In the genomic region with DNA sequence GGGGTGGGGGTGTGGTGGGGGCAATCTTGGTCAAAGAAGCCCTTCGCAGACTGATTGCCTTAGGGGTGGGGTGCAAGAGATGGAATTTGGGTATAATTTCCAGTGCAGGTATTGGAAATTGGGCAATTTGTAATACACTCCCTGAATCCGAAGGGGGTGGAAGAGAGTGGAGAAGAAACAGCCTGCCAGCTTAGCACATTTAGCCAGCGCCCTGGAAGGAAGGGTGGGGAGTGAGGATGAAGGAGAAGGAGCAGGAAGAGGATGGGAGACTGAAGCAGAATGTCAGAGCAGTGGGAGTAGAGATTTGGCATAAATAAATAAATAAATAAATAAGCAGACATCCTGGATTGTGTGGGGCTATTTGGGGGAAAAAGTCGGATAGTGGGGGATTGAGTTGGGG, we compare ENCODE assay signal across 26 cellular contexts. TPM values are rescaled to one million over a fixed set of nuclear protein-coding genes. Genes with fewer than 3 reads are reported as not detected.
A peak's percentile ranks its signal among the peaks of the same experiment; 100 is the strongest.
DNase-seq lines count a peak whose midpoint lies in the region; ATAC-seq and TF ChIP-seq lines count a peak whose summit lies in the region.
"Had no signal": no experiment of that assay in that cellular context is flagged by ENCODE, and none has a peak within 500 bp of the region (broad histone marks: within the 10 kb centered on the region; RNA-seq: fewer than 3 reads in every experiment).

No MANE protein-coding gene starts in this region.

- H4K20me1 ChIP-seq in SK-N-SH (ENCODE audit: insufficient read depth) = no peaks in the 10 kb centered on the region

- H3K27me3 ChIP-seq in SK-N-SH (ENCODE audit: insufficient read depth) = no peaks in the 10 kb centered on the region
- peaks cover 4% of the 10 kb centered on the region for H3K27me3 ChIP-seq in ectodermal cell (ENCODE audit: control insufficient read depth, insufficient read depth, low read length, poor library complexity, severe bottlenecking)
- peaks cover 26% of the 10 kb centered on the region for H3K27me3 ChIP-seq in iPS-20b (ENCODE audit: insufficient read depth, low read length)
- no peaks in the 10 kb centered on the region for H3K27me3 ChIP-seq in thoracic aorta (replicated peaks; ENCODE audit: insufficient read depth)
- peaks cover 44% of the 10 kb centered on the region for H3K27me3 ChIP-seq in transverse colon
- H3K27me3 ChIP-seq: ascending aorta, SJSA1 had no signal

- CTCF ChIA-PET in SK-N-SH (lab: Yijun Ruan, JAX) = interaction anchor here (0.8 to 3.7 kb wide), 4 partner anchors 69 to 430 kb away, joined by 3 to 15 read pairs (median 8); no protein-coding TSS in a partner anchor

- DNase-seq in SK-N-SH (no peak), thoracic aorta (ENCODE audit: low spot score) (no peak), transverse colon (no peak), pons (ENCODE audit: low spot score) (no peak), Right ventricle myocardium inferior (ENCODE audit: missing footprints) (no peak)
- DNase-seq: activated CD4-positive, alpha-beta T cell treated with anti-CD3 and anti-CD28 coated beads for 36 hours; activated CD8-positive, alpha-beta memory T cell treated with anti-CD3 and anti-CD28 coated beads, Interleukin-2, amount 10 ng/mL, durations not matched to agents 7 days and 5 days; activated naive CD4-positive, alpha-beta T cell treated with anti-CD3 and anti-CD28 coated beads, Interleukin-2, amount 10 ng/mL, durations not matched to agents 7 days and 5 days; activated T-cell treated with anti-CD3 and anti-CD28 coated beads, Interleukin-2, amount 50 U/mL, for 72 hours; AML-193; CD8-positive, alpha-beta memory T cell; central memory CD4-positive, alpha-beta T cell; erythroblast; GDM1; GOT3; kidney glomerular epithelial cell; MV-4-11; T-helper 17 cell had no signal

- peaks cover 9% of the 10 kb centered on the region for H3F3A ChIP-seq in SK-N-SH (replicated peaks; ENCODE audit: insufficient read depth)

- H3K4me1 ChIP-seq in SK-N-SH (ENCODE audit: control insufficient read depth in 1 of 2, insufficient read depth in 2 of 2, low read depth in 1 of 2, low read length in 1 of 2) = peaks cover 10 to 11% of the 10 kb centered on the region in 2 experiments; a peak in 3 of 4 replicates
- H3K4me1 ChIP-seq in ectodermal cell (ENCODE audit: control insufficient read depth, insufficient read depth, low read length) = peaks cover 22% of the 10 kb centered on the region
- H3K4me1 ChIP-seq in iPS-20b (ENCODE audit: insufficient read depth, low read length) = peaks cover 32% of the 10 kb centered on the region
- peaks cover 8 to 15% of the 10 kb centered on the region in 2 donors for H3K4me1 ChIP-seq in thoracic aorta (ENCODE audit: control insufficient read depth in 1 of 2, low read depth in 2 of 2)
- peaks cover 0 to 7% (median 2%) of the 10 kb centered on the region in 4 donors for H3K4me1 ChIP-seq in transverse colon
- H3K4me1 ChIP-seq: SJSA1 had no signal

- peak overlapping the region; percentile 85; the same call in 1 of the 2 replicates for H3K4me2 ChIP-seq in SK-N-SH

- no peak for TF ChIP-seq RAD21 in SK-N-SH (IDR thresholded peaks at IDR 0.05; ENCODE audit: low read length)

- intact Hi-C loops in transverse colon (cut with DNase I; ENCODE audit: low total_unique reads) (no loop called here), Right ventricle myocardium inferior (cut with DNase I) (no loop called here)

- no peak for ATAC-seq in SK-N-SH treated with all-trans-retinoic acid at 6 μM for 48 hours
- ATAC-seq in thoracic aorta (ENCODE audit: insufficient number of reproducible peaks, low FRiP score, low read depth) = no peak
- ATAC-seq in Right ventricle myocardium inferior = no peak
- ATAC-seq: activated CD4-positive, alpha-beta T cell treated with anti-CD3 and anti-CD28 coated beads for 36 hours; activated CD8-positive, alpha-beta memory T cell treated with anti-CD3 and anti-CD28 coated beads, Interleukin-2, amount 10 ng/mL, durations not matched to agents 7 days and 5 days; activated T-cell treated with anti-CD3 and anti-CD28 coated beads, Interleukin-2, amount 50 U/mL, for 72 hours; T-helper 17 cell had no signal

- TF ChIP-seq EP300 in SK-N-SH (IDR thresholded peaks at IDR 0.05; ENCODE audit: borderline replicate concordance in 1 of 2, low read depth in 1 of 2, low read length in 1 of 2) (no peak), transverse colon (IDR thresholded peaks at IDR 0.05; ENCODE audit: low read depth) (no peak)

- H3K36me3 ChIP-seq in SK-N-SH (replicated peaks in 1 of 2; ENCODE audit: control insufficient read depth in 1 of 2, insufficient read depth in 2 of 2, low read length in 1 of 2) = no peaks in the 10 kb centered on the region
- H3K36me3 ChIP-seq in ectodermal cell (ENCODE audit: control insufficient read depth, insufficient read depth, low read length) = no peaks in the 10 kb centered on the region
- H3K36me3 ChIP-seq in iPS-20b (ENCODE audit: insufficient read depth, low read depth, low read length) = no peaks in the 10 kb centered on the region
- H3K36me3 ChIP-seq in thoracic aorta = no peaks in the 10 kb centered on the region
- no peaks in the 10 kb centered on the region for H3K36me3 ChIP-seq in transverse colon
- H3K36me3 ChIP-seq: ascending aorta, SJSA1 had no signal

- no peak overlapping the region for H3K27ac ChIP-seq in SK-N-SH (ENCODE audit: low read depth in 2 of 2, low read length in 1 of 2)
- no peak overlapping the region for H3K27ac ChIP-seq in ectodermal cell (ENCODE audit: insufficient read depth, low read depth, low read length, poor library complexity, severe bottlenecking)
- no peak overlapping the region for H3K27ac ChIP-seq in iPS-20b (ENCODE audit: low read length)
- no peak overlapping the region for H3K27ac ChIP-seq in thoracic aorta
- no peak overlapping the region for H3K27ac ChIP-seq in transverse colon
- H3K27ac ChIP-seq: ascending aorta, hepatocyte, SJSA1 had no signal

- H3K4me3 ChIP-seq in SK-N-SH (ENCODE audit: low read depth in 2 of 2, low read length in 1 of 2) (peak overlapping the region; percentile 49 to 63), ectodermal cell (ENCODE audit: insufficient read depth, low read depth, low read length) (peak overlapping the region; percentile 48), iPS-20b (ENCODE audit: low read length) (peak overlapping the region; percentile 87), thoracic aorta (peak overlapping the region; percentile 66), transverse colon (no peak overlapping the region)
- H3K4me3 ChIP-seq: hepatocyte, lung, SJSA1 had no signal

- TF ChIP-seq POLR2A in transverse colon (IDR thresholded peaks at IDR 0.05) = no peak

- H3K9ac ChIP-seq in SK-N-SH (no peak overlapping the region), iPS-20b (ENCODE audit: low read depth, low read length) (peak overlapping the region; percentile 24; the same call in 1 of the 2 replicates)

- H3K79me2 ChIP-seq in SK-N-SH (ENCODE audit: insufficient read depth) = no peaks in the 10 kb centered on the region
- H3K79me2 ChIP-seq: hepatocyte had no signal

- TF ChIP-seq CTCF in SK-N-SH (IDR thresholded peaks at IDR 0.05) = no peak
- no peak for TF ChIP-seq CTCF in thoracic aorta (IDR thresholded peaks at IDR 0.05)
- no peak for TF ChIP-seq CTCF in transverse colon (IDR thresholded peaks at IDR 0.05)

- WGBS in SK-N-SH (ENCODE audit: low lambda C conversion rate) = 39% methylated on average over 4 of the region's 4 CpGs
- WGBS in ectodermal cell, 2 experiments = 13 to 14% methylated on average over 4 of the region's 4 CpGs
- 42 to 45% methylated on average over 4 of the region's 4 CpGs for WGBS in transverse colon (ENCODE audit: low coverage in 1 of 2), 2 donors

- peak overlapping the region; percentile 85; the same call in 1 of the 2 replicates for H2AFZ ChIP-seq in SK-N-SH (ENCODE audit: low read depth)
- H2AFZ ChIP-seq: hepatocyte had no signal

- POLR2A ChIA-PET in SK-N-SH (lab: Yijun Ruan, JAX) = no interaction called here

- H3K9me3 ChIP-seq in SK-N-SH (no peaks in the 10 kb centered on the region), ectodermal cell (ENCODE audit: control insufficient read depth, low read length) (no peaks in the 10 kb centered on the region), iPS-20b (ENCODE audit: insufficient read depth, low read depth, low read length) (no peaks in the 10 kb centered on the region), thoracic aorta (no peaks in the 10 kb centered on the region), transverse colon (no peaks in the 10 kb centered on the region)
- H3K9me3 ChIP-seq: ascending aorta, SJSA1 had no signal

- in situ Hi-C loops in transverse colon (cut with MboI; ENCODE audit: low pct_ligation_motif_present in 1 of 4, low pct_unique_long_range_greater_than_20kb in 1 of 4, low sequenced_read_pairs in 3 of 4) = no loop called here

- H3K9me2 ChIP-seq in SK-N-SH = no peaks in the 10 kb centered on the region

TF ChIP-seq in SK-N-SH, 30 proteins besides CTCF, POLR2A, EP300 and RAD21 (continues in another document):
- TF ChIP-seq YY1 (IDR thresholded peaks at IDR 0.05; ENCODE audit: low read depth) (no peak), TAF1 (IDR thresholded peaks at IDR 0.05; ENCODE audit: borderline replicate concordance, low read depth, low read length) (no peak), GATA2 (CRISPR knock-in tag; IDR thresholded peaks at IDR 0.05) (no peak), TCF12 (IDR thresholded peaks at IDR 0.05) (no peak)

TF ChIP-seq in SK-N-SH treated with all-trans-retinoic acid at 6 μM for 48 hours, 23 proteins besides CTCF, POLR2A, EP300 and RAD21 (continues in another document):
- TF ChIP-seq, protein P1, sequence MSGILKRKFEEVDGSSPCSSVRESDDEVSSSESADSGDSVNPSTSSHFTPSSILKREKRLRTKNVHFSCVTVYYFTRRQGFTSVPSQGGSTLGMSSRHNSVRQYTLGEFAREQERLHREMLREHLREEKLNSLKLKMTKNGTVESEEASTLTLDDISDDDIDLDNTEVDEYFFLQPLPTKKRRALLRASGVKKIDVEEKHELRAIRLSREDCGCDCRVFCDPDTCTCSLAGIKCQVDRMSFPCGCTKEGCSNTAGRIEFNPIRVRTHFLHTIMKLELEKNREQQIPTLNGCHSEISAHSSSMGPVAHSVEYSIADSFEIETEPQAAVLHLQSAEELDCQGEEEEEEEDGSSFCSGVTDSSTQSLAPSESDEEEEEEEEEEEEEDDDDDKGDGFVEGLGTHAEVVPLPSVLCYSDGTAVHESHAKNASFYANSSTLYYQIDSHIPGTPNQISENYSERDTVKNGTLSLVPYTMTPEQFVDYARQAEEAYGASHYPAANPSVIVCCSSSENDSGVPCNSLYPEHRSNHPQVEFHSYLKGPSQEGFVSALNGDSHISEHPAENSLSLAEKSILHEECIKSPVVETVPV (CRISPR knock-in tag; IDR thresholded peaks at IDR 0.05) = no peak
- TF ChIP-seq BACH2 (CRISPR knock-in tag; IDR thresholded peaks at IDR 0.05; ENCODE audit: borderline replicate concordance) = no peak
- TF ChIP-seq ZC3H10 (CRISPR knock-in tag; IDR thresholded peaks at IDR 0.05) = no peak

RNA-seq across cellular contexts. Expression of gene GAP43, which starts 1.6 kb away (rescaled TPM):
- 13.6 and 14.0 TPM in 2 replicates for polyA plus RNA-seq in SK-N-SH (2012; rRNA removed)
- polyA plus RNA-seq in SK-N-SH (2012; cell fraction: cytosol; rRNA removed) = 15.4 and 16.3 TPM in 2 replicates
- 4.6 and 5.9 TPM in 2 replicates for polyA plus RNA-seq in SK-N-SH (2012; cell fraction: nucleus; rRNA removed)
- polyA plus RNA-seq in ectodermal cell (2013, experiment 1 of 4) = 73.7 TPM
- 58.7 TPM for polyA plus RNA-seq in ectodermal cell (2013, experiment 2 of 4)
- polyA plus RNA-seq in ectodermal cell (2013, experiment 3 of 4) = 59.6 TPM
- polyA plus RNA-seq in ectodermal cell (2013, experiment 4 of 4) = 66.3 TPM
- total RNA-seq in thoracic aorta = 1 to 10 TPM; 2.8 to 6.1 TPM
- total RNA-seq in transverse colon = 1 to 10 TPM in 3 of 4 donors, not detected in 1; 2.2 to 3.5 (median 2.6) TPM
- 0.22 TPM for total RNA-seq in Right ventricle myocardium inferior
- total RNA-seq: activated CD4-positive, alpha-beta T cell treated with anti-CD3 and anti-CD28 coated beads for 36 hours; activated CD8-positive, alpha-beta memory T cell treated with anti-CD3 and anti-CD28 coated beads, Interleukin-2, amount 10 ng/mL, durations not matched to agents 7 days and 5 days; activated T-cell treated with anti-CD3 and anti-CD28 coated beads, Interleukin-2, amount 50 U/mL, for 72 hours; CD8-positive, alpha-beta memory T cell; fibroblast of villous mesenchyme; SJSA1; T-helper 17 cell had no signal
- polyA plus RNA-seq: CD8-positive, alpha-beta memory T cell had no signal

Comparison
In these comparisons a context has a peak if more than half of its experiments do, and no peak if none do; other contexts are left out.
1. H3K4me3 ChIP-seq: peak in SK-N-SH (2 of 2), ectodermal cell (single experiment), iPS-20b (single experiment) and thoracic aorta (single experiment); none in transverse colon (0 of 4).